In genomic region chr20:5316188-5317158, GRCh38 we compare ENCODE assay signal across 10 cellular contexts. TPM values are rescaled to one million over a fixed set of nuclear protein-coding genes. Genes with fewer than 3 reads are reported as not detected.
A peak's percentile ranks its signal among the peaks of the same experiment; 100 is the strongest.
DNase-seq lines count a peak whose midpoint lies in the region; ATAC-seq and TF ChIP-seq lines count a peak whose summit lies in the region.
"Had no signal": no experiment of that assay in that cellular context is flagged by ENCODE, and none has a peak within 500 bp of the region (broad histone marks: within the 10 kb centered on the region; RNA-seq: fewer than 3 reads in every experiment).

Gene PROKR2 (minus strand): TSS chr20:5316954. CDS start chr20:5314369, 2,585 bp downstream.

- no peaks in the 10 kb centered on the region for H3K4me1 Mint-ChIP-seq in brain
- H3K4me1 Mint-ChIP-seq: activated naive CD4-positive, alpha-beta T cell treated with anti-CD3 and anti-CD28 coated beads, Interleukin-2, amount 50 U/mL, for 24 hours had no signal

- DNase-seq in D341Med (ENCODE audit: low spot score) (peak; percentile 43), putamen (ENCODE audit: low spot score) (no peak), HK-2 (ENCODE audit: unreplicated experiment) (no peak)
- no peak for DNase-seq in stimulated activated CD4-positive, alpha-beta T cell treated with anti-CD3 and anti-CD28 coated beads, Interleukin-12 subunit alpha, Interleukin-12 subunit beta, amount 100 ng/mL, for 4 hours

- peaks cover 75% of the 10 kb centered on the region for H3K27me3 Mint-ChIP-seq in brain

- H3K27me3 ChIP-seq in HUES48 (ENCODE audit: control insufficient read depth, insufficient read depth, low read length) = peaks cover 50% of the 10 kb centered on the region

- no peaks in the 10 kb centered on the region for H3K36me3 Mint-ChIP-seq in brain
- H3K36me3 Mint-ChIP-seq: activated naive CD4-positive, alpha-beta T cell treated with anti-CD3 and anti-CD28 coated beads, Interleukin-2, amount 50 U/mL, for 24 hours had no signal

- peak within 1 kb of the TSS in 2 of 5 experiments; percentile 86 to 91 for H3K27ac Mint-ChIP-seq in brain
- H3K27ac Mint-ChIP-seq: activated naive CD4-positive, alpha-beta T cell treated with anti-CD3 and anti-CD28 coated beads, Interleukin-2, amount 50 U/mL, for 24 hours had no signal

- peak in 1 of 2 experiments; percentile 53 for TF ChIP-seq CTCF in brain (conservative IDR thresholded peaks at IDR 0.05)

- H3K27ac ChIP-seq in HUES48 (ENCODE audit: low read depth, low read length) (no peak within 1 kb of the TSS), mesodermal cell (ENCODE audit: low read depth, low read length, severe bottlenecking) (no peak within 1 kb of the TSS)
- H3K27ac ChIP-seq: RWPE1 had no signal

- H3K9ac ChIP-seq in HUES48 (ENCODE audit: low read depth, low read length) = peak within 1 kb of the TSS; percentile 16; the same call in 1 of the 2 replicates

- H3K36me3 ChIP-seq in HUES48 (ENCODE audit: control insufficient read depth, insufficient read depth, low read length) (peaks cover 3% of the 10 kb centered on the region; the same call in 1 of the 2 replicates), mesodermal cell (ENCODE audit: control insufficient read depth, insufficient read depth, low read length) (no peaks in the 10 kb centered on the region)

- 1% methylated on average over 74 to 84 of the region's 92 CpGs for WGBS in mesodermal cell (ENCODE audit: insufficient coverage in 2 of 2), 2 experiments

- H3K4me1 ChIP-seq in HUES48 (ENCODE audit: control insufficient read depth, insufficient read depth, low read length) (0 out of 2 replicates have a peak, but pooled peaks cover 5% of the 10 kb centered on the region), mesodermal cell (ENCODE audit: control insufficient read depth, insufficient read depth, low read length, poor library complexity, severe bottlenecking) (no peaks in the 10 kb centered on the region)

- H3K9me3 ChIP-seq in HUES48 (ENCODE audit: control insufficient read depth, insufficient read depth, low read length) (no peaks in the 10 kb centered on the region), mesodermal cell (ENCODE audit: control insufficient read depth, low read length) (no peaks in the 10 kb centered on the region)

- peaks cover 0 to 5% (median 3%) of the 10 kb centered on the region in 5 experiments for H3K9me3 Mint-ChIP-seq in brain
- H3K9me3 Mint-ChIP-seq: activated naive CD4-positive, alpha-beta T cell treated with anti-CD3 and anti-CD28 coated beads, Interleukin-2, amount 50 U/mL, for 24 hours had no signal

- no peak for ATAC-seq in HG03521 (IDR thresholded peaks at IDR 0.05; ENCODE audit: unreplicated experiment)

- peak within 1 kb of the TSS; percentile 73 to 92 (median 79) for H3K4me3 Mint-ChIP-seq in brain
- H3K4me3 Mint-ChIP-seq: activated naive CD4-positive, alpha-beta T cell treated with anti-CD3 and anti-CD28 coated beads, Interleukin-2, amount 50 U/mL, for 24 hours had no signal

- peak within 1 kb of the TSS; percentile 70 for H3K4me3 ChIP-seq in HUES48 (ENCODE audit: low read depth, low read length)
- peak within 1 kb of the TSS; percentile 29 for H3K4me3 ChIP-seq in mesodermal cell (ENCODE audit: extremely low read depth, insufficient read depth, low read length, poor library complexity, severe bottlenecking)

RNA-seq across cellular contexts. Expression of gene PROKR2, which starts in this region (rescaled TPM):
- not detected for polyA plus RNA-seq in brain (ENCODE audit: insufficient read depth, low read depth, low replicate concordance)
- polyA plus RNA-seq in mesodermal cell (2013, experiment 1 of 2) = not detected
- not detected for polyA plus RNA-seq in mesodermal cell (2013, experiment 2 of 2)
